In genomic region chr2:75751360-75751759, GRCh38 we compare ENCODE assay signal across 28 cellular contexts. TPM values are rescaled to one million over a fixed set of nuclear protein-coding genes. Genes with fewer than 3 reads are reported as not detected.
A peak's percentile ranks its signal among the peaks of the same experiment; 100 is the strongest.
DNase-seq lines count a peak whose midpoint lies in the region; ATAC-seq and TF ChIP-seq lines count a peak whose summit lies in the region.
"Had no signal": no experiment of that assay in that cellular context is flagged by ENCODE, and none has a peak within 500 bp of the region (broad histone marks: within the 10 kb centered on the region; RNA-seq: fewer than 3 reads in every experiment).

No MANE protein-coding gene starts in this region.

- H3K4me3 Mint-ChIP-seq in stimulated activated effector memory CD8-positive, alpha-beta T cell treated with anti-CD3 and anti-CD28 coated beads, Interleukin-12 subunit alpha, Interleukin-12 subunit beta, amount 100 ng/mL, for 72 hours, result no peak overlapping the region
- H3K4me3 Mint-ChIP-seq: activated CD8-positive, alpha-beta T cell treated with anti-CD3 and anti-CD28 coated beads for 36 hours; CD8-positive, alpha-beta memory T cell; natural killer cell treated with Interleukin-12 subunit alpha and Interleukin-12 subunit beta and Interleukin-15 and Interleukin-18, amount 100 ng/mL, for 72 hours had no signal

- DNase-seq in GM12864 (ENCODE audit: low read depth) (peak; percentile 5), iPS-NIHi7 (ENCODE audit: extremely low spot score) (no peak), HT-29 (ENCODE audit: low spot score) (no peak), H4 (ENCODE audit: low spot score) (no peak)
- DNase-seq in stimulated activated effector memory CD8-positive, alpha-beta T cell treated with anti-CD3 and anti-CD28 coated beads, Interleukin-12 subunit alpha, Interleukin-12 subunit beta, amount 100 ng/mL, for 72 hours (ENCODE audit: low spot score in 2 of 2), result no peak
- DNase-seq: activated CD8-positive, alpha-beta T cell treated with anti-CD3 and anti-CD28 coated beads for 36 hours; activated gamma-delta T cell; activated T-cell treated with anti-CD3 and anti-CD28 coated beads for 4 hours; CD8-positive, alpha-beta memory T cell; central memory CD4-positive, alpha-beta T cell; H7; IMR-90; NCI-H1092; NCI-H2081 treated with DMSO at 0.1 percent for 48 hours; NCI-H446; ovary; PC-9; retina; Right ventricle myocardium superior; small intestine; stimulated activated CD4-positive, alpha-beta T cell treated with anti-CD3 and anti-CD28 coated beads, Interleukin-2, amount 100 ng/mL, for 24 hours; substantia nigra; T-helper 9 cell; upper lobe of right lung had no signal

- H3K4me1 Mint-ChIP-seq in stimulated activated effector memory CD8-positive, alpha-beta T cell treated with anti-CD3 and anti-CD28 coated beads, Interleukin-12 subunit alpha, Interleukin-12 subunit beta, amount 100 ng/mL, for 72 hours, result no peaks in the 10 kb centered on the region
- H3K4me1 Mint-ChIP-seq: CD8-positive, alpha-beta memory T cell had no signal

- ATAC-seq in GM19351 (IDR thresholded peaks at IDR 0.05; ENCODE audit: unreplicated experiment), result peak; percentile 89
- ATAC-seq in HG02870 (IDR thresholded peaks at IDR 0.05; ENCODE audit: unreplicated experiment), result peak; percentile 94
- ATAC-seq in HG03575 (IDR thresholded peaks at IDR 0.05; ENCODE audit: extremely low read depth, insufficient number of reproducible peaks, low FRiP score, unreplicated experiment), result peak; percentile 60
- ATAC-seq in stimulated activated effector memory CD8-positive, alpha-beta T cell treated with anti-CD3 and anti-CD28 coated beads, Interleukin-12 subunit alpha, Interleukin-12 subunit beta, amount 100 ng/mL, for 72 hours, result no peak
- ATAC-seq: activated CD8-positive, alpha-beta T cell treated with anti-CD3 and anti-CD28 coated beads for 36 hours; natural killer cell treated with Interleukin-12 subunit alpha and Interleukin-12 subunit beta and Interleukin-15 and Interleukin-18, amount 100 ng/mL, for 72 hours; upper lobe of right lung had no signal

- H3K36me3 Mint-ChIP-seq in stimulated activated effector memory CD8-positive, alpha-beta T cell treated with anti-CD3 and anti-CD28 coated beads, Interleukin-12 subunit alpha, Interleukin-12 subunit beta, amount 100 ng/mL, for 72 hours, result no peaks in the 10 kb centered on the region
- H3K36me3 Mint-ChIP-seq: CD8-positive, alpha-beta memory T cell; natural killer cell treated with Interleukin-12 subunit alpha and Interleukin-12 subunit beta and Interleukin-15 and Interleukin-18, amount 100 ng/mL, for 72 hours had no signal

- no peaks in the 10 kb centered on the region for H3K9me3 Mint-ChIP-seq in stimulated activated effector memory CD8-positive, alpha-beta T cell treated with anti-CD3 and anti-CD28 coated beads, Interleukin-12 subunit alpha, Interleukin-12 subunit beta, amount 100 ng/mL, for 72 hours
- H3K9me3 Mint-ChIP-seq: activated CD8-positive, alpha-beta T cell treated with anti-CD3 and anti-CD28 coated beads for 36 hours; CD8-positive, alpha-beta memory T cell; natural killer cell treated with Interleukin-12 subunit alpha and Interleukin-12 subunit beta and Interleukin-15 and Interleukin-18, amount 100 ng/mL, for 72 hours had no signal

- H3K27ac Mint-ChIP-seq in stimulated activated effector memory CD8-positive, alpha-beta T cell treated with anti-CD3 and anti-CD28 coated beads, Interleukin-12 subunit alpha, Interleukin-12 subunit beta, amount 100 ng/mL, for 72 hours, result no peak overlapping the region
- H3K27ac Mint-ChIP-seq: activated CD8-positive, alpha-beta T cell treated with anti-CD3 and anti-CD28 coated beads for 36 hours; CD8-positive, alpha-beta memory T cell; natural killer cell treated with Interleukin-12 subunit alpha and Interleukin-12 subunit beta and Interleukin-15 and Interleukin-18, amount 100 ng/mL, for 72 hours had no signal

- no peak overlapping the region for H3K4me3 ChIP-seq in GM12864 (ENCODE audit: low read depth, low read length)
- H3K4me3 ChIP-seq: ovary, PC-9, upper lobe of right lung had no signal

- no peak for TF ChIP-seq CTCF in GM12864 (IDR thresholded peaks at IDR 0.05; ENCODE audit: low read depth, low read length, missing control alignments)

RNA-seq across cellular contexts. Expression of gene GCFC2, which starts 40.6 kb away (rescaled TPM):
- 11.3 and 16.7 TPM in 2 replicates for total RNA-seq in HT-29 (2014; rRNA removed; shearing (Covaris generic))
- 3.4 and 7.9 TPM in 2 replicates for total RNA-seq in H4 (2014; rRNA removed; shearing (Covaris generic))
